ENCODE assay signal across 15 cellular contexts in the genomic region with DNA sequence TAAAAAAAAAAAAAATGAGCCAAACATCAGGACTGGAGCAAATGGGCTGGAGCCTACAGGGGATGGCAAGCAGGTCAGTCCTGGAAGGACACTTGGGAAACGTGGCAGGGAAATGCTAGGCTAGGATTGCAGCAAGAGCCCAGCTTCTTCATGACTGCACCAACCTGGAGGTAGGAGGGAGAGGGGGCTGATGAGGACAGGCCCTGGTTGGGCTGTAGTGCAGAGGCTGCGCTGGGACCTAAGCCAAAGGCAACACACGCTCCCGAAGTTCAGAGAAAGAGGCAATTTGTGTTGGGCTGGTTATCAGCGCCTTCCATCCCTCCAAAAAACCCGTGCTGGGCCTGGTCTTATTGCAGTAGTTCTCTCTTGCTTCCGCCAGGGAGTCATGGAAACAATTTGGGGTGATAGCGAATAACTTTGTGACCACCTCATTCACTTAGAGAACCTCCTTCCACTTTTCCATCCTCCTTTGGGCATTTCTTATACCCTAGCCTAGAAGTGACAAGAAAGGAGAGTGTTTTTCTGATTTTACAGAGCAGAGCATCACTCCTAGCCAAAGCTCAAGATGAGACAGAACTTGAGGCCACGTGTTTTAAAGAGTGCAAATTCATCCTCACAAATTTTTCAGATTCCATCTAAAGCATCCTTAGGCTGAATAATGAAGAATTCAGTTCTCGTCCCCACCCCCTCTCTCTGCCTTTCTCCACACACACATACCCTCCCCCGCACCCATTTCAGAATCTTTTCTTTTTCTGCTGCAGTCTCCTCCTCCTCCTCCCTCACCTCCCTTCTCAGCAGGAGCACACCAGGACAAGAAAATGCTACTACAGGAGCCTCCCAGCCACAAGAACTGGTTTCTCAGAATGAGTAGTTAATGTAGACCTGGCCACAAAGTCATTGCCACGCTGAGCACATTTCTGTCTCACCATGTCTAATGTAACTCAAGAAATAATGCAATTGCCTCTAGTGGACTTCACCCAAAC.
DNase-seq lines count a peak whose midpoint lies in the region; ATAC-seq, FAIRE-seq and TF ChIP-seq lines count a peak whose summit lies in the region.
"Had no signal": no experiment of that assay in that cellular context is flagged by ENCODE, and none has a peak within 500 bp of the region (broad histone marks: within the 10 kb centered on the region; RNA-seq: fewer than 3 reads in every experiment).

No MANE protein-coding gene starts in this region.

- H2AFZ ChIP-seq in astrocyte (ENCODE audit: low read depth, low read length), result no peak overlapping the region

- H3K9me3 Mint-ChIP-seq in HFFc6 (no peaks in the 10 kb centered on the region), astrocyte (ENCODE audit: unreplicated experiment) (no peaks in the 10 kb centered on the region)
- H3K9me3 Mint-ChIP-seq: activated B cell treated with CpG ODN at 0.5 μM for 24 hours had no signal

- H3K4me2 ChIP-seq in astrocyte (ENCODE audit: low read length), result peak overlapping the region; percentile 42

- no peaks in the 10 kb centered on the region for H3K36me3 ChIP-seq in astrocyte (ENCODE audit: insufficient read depth, low read length)

- no peak for TF ChIP-seq CTCF in HFFc6 (IDR thresholded peaks at IDR 0.05)
- no peak for TF ChIP-seq CTCF in astrocyte (IDR thresholded peaks at IDR 0.05; ENCODE audit: insufficient read depth, low read depth, low read length)

- H3K9me3 ChIP-seq in astrocyte (ENCODE audit: insufficient read depth, low read depth, low read length), result no peaks in the 10 kb centered on the region

- H3K4me1 ChIP-seq in astrocyte (ENCODE audit: insufficient read depth, low read length), result peaks cover 14% of the 10 kb centered on the region

- H3K79me2 ChIP-seq in astrocyte (ENCODE audit: insufficient read depth, low read length), result no peaks in the 10 kb centered on the region

- no peak overlapping the region for H3K27ac ChIP-seq in astrocyte (ENCODE audit: low read depth, low read length)
- H3K27ac ChIP-seq: epithelial cell of prostate had no signal

- no peak for FAIRE-seq in astrocyte (lab: Jason Lieb, UNC)
- FAIRE-seq: GM18507 had no signal

- no peaks in the 10 kb centered on the region for H3K27me3 ChIP-seq in astrocyte (ENCODE audit: insufficient read depth, low read length)

- no peak overlapping the region for H3K9ac ChIP-seq in astrocyte (ENCODE audit: low read length)

- H4K20me1 ChIP-seq in astrocyte (ENCODE audit: insufficient read depth, low read length), result no peaks in the 10 kb centered on the region

- no peak overlapping the region for H3K4me3 ChIP-seq in astrocyte (ENCODE audit: insufficient read depth, low read depth, low read length)
- H3K4me3 ChIP-seq in skeletal muscle cell (ENCODE audit: low read depth, low read length), result no peak overlapping the region

- H3K36me3 Mint-ChIP-seq in HFFc6 (ENCODE audit: low read depth), result no peaks in the 10 kb centered on the region
- no peaks in the 10 kb centered on the region for H3K36me3 Mint-ChIP-seq in astrocyte (ENCODE audit: low read depth, unreplicated experiment)

- H3K27me3 Mint-ChIP-seq in HFFc6 (ENCODE audit: insufficient read depth), result peaks cover 6% of the 10 kb centered on the region
- peaks cover 8% of the 10 kb centered on the region for H3K27me3 Mint-ChIP-seq in astrocyte (ENCODE audit: low read depth, unreplicated experiment)
- H3K27me3 Mint-ChIP-seq: activated B cell treated with CpG ODN at 0.5 μM for 24 hours had no signal

- DNase-seq in HFFc6 (no peak), astrocyte (ENCODE audit: low read depth) (peak; percentile 77), left cardiac atrium (peak; percentile 81), skeletal muscle cell (ENCODE audit: low read depth) (peak; percentile 54), A172 (ENCODE audit: low spot score) (no peak), SIG-M5 treated with dmso at 0.1 percent for 504 hours (lab: John Stamatoyannopoulos, UW; ENCODE audit: unreplicated experiment) (no peak), NCI-H524 (lab: John Stamatoyannopoulos, UW) (no peak)
- DNase-seq in central memory CD4-positive, alpha-beta T cell, result no peak
- DNase-seq: activated B cell treated with CpG ODN at 0.5 μM for 24 hours; activated naive CD4-positive, alpha-beta T cell treated with Interleukin-2 at 50 U/mL for 16 hours; mammary epithelial cell; stimulated activated CD8-positive, alpha-beta memory T cell treated with anti-CD3 and anti-CD28 coated beads, Interleukin-4, amount 100 ng/mL, for 48 hours had no signal

- intact Hi-C loops in left cardiac atrium (cut with DNase I), result no loop called here

- H3K4me1 Mint-ChIP-seq in HFFc6 (ENCODE audit: low read depth) (peaks cover 35% of the 10 kb centered on the region), astrocyte (ENCODE audit: low read depth, unreplicated experiment) (peaks cover 42% of the 10 kb centered on the region)
- H3K4me1 Mint-ChIP-seq: activated B cell treated with CpG ODN at 0.5 μM for 24 hours had no signal

- H3K27ac Mint-ChIP-seq in HFFc6 (peak overlapping the region; percentile 11; the same call in 1 of the 2 replicates), astrocyte (ENCODE audit: unreplicated experiment) (peak overlapping the region; percentile 96)
- H3K27ac Mint-ChIP-seq: activated B cell treated with CpG ODN at 0.5 μM for 24 hours had no signal

- ATAC-seq in left cardiac atrium, result peak; percentile 92 to 94
- ATAC-seq: Panc1 had no signal

- H3K4me3 Mint-ChIP-seq in HFFc6 (no peak overlapping the region; the same call in 1 of the 2 replicates), astrocyte (ENCODE audit: unreplicated experiment) (peak overlapping the region; percentile 47)
- H3K4me3 Mint-ChIP-seq: activated B cell treated with CpG ODN at 0.5 μM for 24 hours had no signal

Comparison
In these comparisons a context has a peak if more than half of its experiments do, and no peak if none do; other contexts are left out.
1. DNase-seq: peak in astrocyte (single experiment), left cardiac atrium (single experiment) and skeletal muscle cell (single experiment); none in HFFc6 (single experiment), A172 (single experiment), SIG-M5 treated with dmso at 0.1 percent for 504 hours (single experiment), central memory CD4-positive, alpha-beta T cell (single experiment) and NCI-H524 (0 of 2).